In the genomic region with DNA sequence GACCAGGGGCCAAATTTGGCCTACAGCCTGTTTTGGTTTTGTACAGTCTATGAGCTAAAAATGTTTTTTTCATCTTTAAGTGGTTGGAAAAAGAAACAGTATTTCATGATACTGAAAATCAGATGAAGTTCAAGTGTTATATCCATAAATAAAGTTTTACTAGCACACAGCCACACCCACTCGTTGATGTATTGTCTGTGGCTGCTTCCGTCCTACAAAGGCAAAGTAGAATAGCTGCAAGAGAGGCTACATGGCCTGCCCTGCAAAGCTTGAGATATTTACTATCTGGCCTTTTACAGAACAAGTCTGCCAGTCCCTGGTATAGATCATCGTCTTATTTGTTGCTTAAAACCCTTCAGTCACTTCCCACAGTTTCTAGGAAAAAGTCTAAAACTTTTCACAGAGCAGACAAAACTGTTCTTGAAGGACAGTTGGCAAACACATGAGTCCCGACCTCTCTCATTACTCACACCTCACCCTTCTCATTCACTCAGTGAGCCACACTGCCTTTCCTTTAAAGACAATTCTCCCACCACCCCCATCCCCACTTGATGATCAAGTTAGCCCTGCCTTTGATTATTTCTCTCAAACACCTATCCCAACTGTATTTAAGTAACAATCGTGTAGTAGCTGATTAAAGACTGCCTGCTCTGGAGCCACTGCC, we compare ENCODE assay signal across 1 cellular context.
TF ChIP-seq lines count a peak whose summit lies in the region.

No MANE protein-coding gene starts in this region.

TF ChIP-seq in GM12878, 131 proteins besides CTCF, POLR2A, EP300 and RAD21:
- TF ChIP-seq TCF3 (IDR thresholded peaks at IDR 0.05; ENCODE audit: borderline replicate concordance, insufficient read depth, low read depth, low read length) (no peak), SREBF1 (IDR thresholded peaks at IDR 0.05; ENCODE audit: low read length) (no peak)
- TF ChIP-seq, protein P1, sequence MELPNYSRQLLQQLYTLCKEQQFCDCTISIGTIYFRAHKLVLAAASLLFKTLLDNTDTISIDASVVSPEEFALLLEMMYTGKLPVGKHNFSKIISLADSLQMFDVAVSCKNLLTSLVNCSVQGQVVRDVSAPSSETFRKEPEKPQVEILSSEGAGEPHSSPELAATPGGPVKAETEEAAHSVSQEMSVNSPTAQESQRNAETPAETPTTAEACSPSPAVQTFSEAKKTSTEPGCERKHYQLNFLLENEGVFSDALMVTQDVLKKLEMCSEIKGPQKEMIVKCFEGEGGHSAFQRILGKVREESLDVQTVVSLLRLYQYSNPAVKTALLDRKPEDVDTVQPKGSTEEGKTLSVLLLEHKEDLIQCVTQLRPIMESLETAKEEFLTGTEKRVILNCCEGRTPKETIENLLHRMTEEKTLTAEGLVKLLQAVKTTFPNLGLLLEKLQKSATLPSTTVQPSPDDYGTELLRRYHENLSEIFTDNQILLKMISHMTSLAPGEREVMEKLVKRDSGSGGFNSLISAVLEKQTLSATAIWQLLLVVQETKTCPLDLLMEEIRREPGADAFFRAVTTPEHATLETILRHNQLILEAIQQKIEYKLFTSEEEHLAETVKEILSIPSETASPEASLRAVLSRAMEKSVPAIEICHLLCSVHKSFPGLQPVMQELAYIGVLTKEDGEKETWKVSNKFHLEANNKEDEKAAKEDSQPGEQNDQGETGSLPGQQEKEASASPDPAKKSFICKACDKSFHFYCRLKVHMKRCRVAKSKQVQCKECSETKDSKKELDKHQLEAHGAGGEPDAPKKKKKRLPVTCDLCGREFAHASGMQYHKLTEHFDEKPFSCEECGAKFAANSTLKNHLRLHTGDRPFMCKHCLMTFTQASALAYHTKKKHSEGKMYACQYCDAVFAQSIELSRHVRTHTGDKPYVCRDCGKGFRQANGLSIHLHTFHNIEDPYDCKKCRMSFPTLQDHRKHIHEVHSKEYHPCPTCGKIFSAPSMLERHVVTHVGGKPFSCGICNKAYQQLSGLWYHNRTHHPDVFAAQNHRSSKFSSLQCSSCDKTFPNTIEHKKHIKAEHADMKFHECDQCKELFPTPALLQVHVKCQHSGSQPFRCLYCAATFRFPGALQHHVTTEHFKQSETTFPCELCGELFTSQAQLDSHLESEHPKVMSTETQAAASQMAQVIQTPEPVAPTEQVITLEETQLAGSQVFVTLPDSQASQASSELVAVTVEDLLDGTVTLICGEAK (IDR thresholded peaks at IDR 0.05; ENCODE audit: borderline replicate concordance) = peak; percentile 16; the same call in 1 of the 2 replicates
